In the genomic region with DNA sequence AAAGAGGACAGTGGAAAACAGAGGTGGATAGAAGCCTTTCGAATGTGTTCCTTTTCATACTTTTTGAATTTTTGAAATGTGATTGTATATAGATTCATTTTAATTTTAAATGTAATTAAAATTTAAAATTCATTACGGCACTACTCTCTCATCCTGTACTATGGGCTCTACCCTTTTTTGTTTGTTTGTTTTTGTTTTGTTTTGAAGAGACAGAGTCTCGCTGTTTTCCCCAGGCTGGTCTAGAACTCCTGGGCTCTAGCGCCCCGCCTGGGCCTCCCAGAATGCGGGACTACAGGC, we compare ENCODE assay signal across 8 cellular contexts. TPM values are rescaled to one million over a fixed set of nuclear protein-coding genes. Genes with fewer than 3 reads are reported as not detected.
DNase-seq lines count a peak whose midpoint lies in the region; ATAC-seq and TF ChIP-seq lines count a peak whose summit lies in the region.

No MANE protein-coding gene starts in this region.

- H3K27ac ChIP-seq in HEK293 (ENCODE audit: extremely low read depth, low read depth, low read length) (peak overlapping the region; percentile 83), right cardiac atrium (ENCODE audit: low read length) (peak overlapping the region; percentile 83), spleen (peak overlapping the region; percentile 88 to 96 (median 94))

- H3K9me3 ChIP-seq in HEK293 (ENCODE audit: control insufficient read depth, insufficient read depth, low read depth, low read length) (no peaks in the 10 kb centered on the region), right cardiac atrium (ENCODE audit: control insufficient read depth, low read length) (no peaks in the 10 kb centered on the region), spleen (no peaks in the 10 kb centered on the region)

- POLR2A ChIA-PET in HEK293 (lab: Yijun Ruan, JAX), result interaction anchor here (0.5 to 1.8 kb wide), 10 partner anchors 9 to 690 kb away, joined by 3 to 35 read pairs (median 4); partner anchors contain the start of genes CECR2 and HDHD5
- POLR2A ChIA-PET in WTC11 (lab: Charles Lee), result interaction anchor here (1.1 to 3.1 kb wide), 3 partner anchors 35 to 96 kb away, joined by 3 to 19 read pairs (median 12); no protein-coding TSS in a partner anchor

- H3K9me3 Mint-ChIP-seq in WTC11, result peaks cover 2% of the 10 kb centered on the region; the same call in 1 of the 2 replicates

- WGBS in right cardiac atrium, result 24% methylated on average over 6 of the region's 6 CpGs
- WGBS in spleen, 5 donors, result 16 to 22% (median 18%) methylated on average over 6 of the region's 6 CpGs

- H3K4me3 ChIP-seq in HEK293 (ENCODE audit: low read depth, low read length) (peak overlapping the region; percentile 78), right cardiac atrium (ENCODE audit: low read length) (peak overlapping the region; percentile 66), spleen (peak overlapping the region; percentile 45 to 87 (median 72))

- H3K36me3 Mint-ChIP-seq in WTC11, result no peaks in the 10 kb centered on the region

- H3K4me1 ChIP-seq in HEK293 (ENCODE audit: control insufficient read depth, insufficient read depth, low read length) (0 out of 2 replicates have a peak, but pooled peaks cover 4% of the 10 kb centered on the region), right cardiac atrium (ENCODE audit: control insufficient read depth, insufficient read depth, low read length) (no peaks in the 10 kb centered on the region), spleen (peaks cover 0 to 29% (median 15%) of the 10 kb centered on the region in 6 donors)

- CTCF ChIA-PET in HEK293 (lab: Yijun Ruan, JAX) (interaction anchor here (0.6 to 5.2 kb wide), 54 partner anchors 10 to 907 kb away, joined by 3 to 92 read pairs (median 6); partner anchors contain the start of genes HDHD5 and PEX26), WTC11 (lab: Charles Lee) (interaction anchor here (0.6 to 5.6 kb wide), 51 partner anchors 10 to 614 kb away, joined by 3 to 215 read pairs (median 11); partner anchors contain the start of genes ADA2, CECR2, HDHD5 and TMEM121B)

- H3K27me3 ChIP-seq in right cardiac atrium (ENCODE audit: control insufficient read depth, insufficient read depth) (no peaks in the 10 kb centered on the region), spleen (replicated peaks in 1 of 7) (no peaks in the 10 kb centered on the region)

- no peak for DNase-seq in WTC11 (ENCODE audit: low spot score)
- no peak for DNase-seq in right cardiac atrium
- no peak for DNase-seq in spleen
- DNase-seq in NCI-H2196 (lab: John Stamatoyannopoulos, UW; ENCODE audit: unreplicated experiment), result no peak
- DNase-seq in CD1c-positive myeloid dendritic cell (ENCODE audit: extremely low spot score), result no peak

- ATAC-seq in WTC11 (no peak), right cardiac atrium (peak in 1 of 2 donors; percentile 80), GM19452 (IDR thresholded peaks at IDR 0.05; ENCODE audit: unreplicated experiment) (no peak), GM21526 (IDR thresholded peaks at IDR 0.05; ENCODE audit: low FRiP score, unreplicated experiment) (no peak)

- intact Hi-C loops in right cardiac atrium (cut with DNase I), result loop anchor here in 1 of 4 donors (10.0 kb wide), 2 partner anchors 96 to 334 kb away; no protein-coding TSS in a partner anchor
- intact Hi-C loops in spleen (cut with DNase I; ENCODE audit: low total_unique reads), result loop anchor here (5.0 kb wide), 1 partner anchor 99 kb away; no protein-coding TSS in a partner anchor

- TF ChIP-seq CTCF in HEK293 (tag by site-specific recombination; IDR thresholded peaks at IDR 0.05) (no peak), WTC11 (IDR thresholded peaks at IDR 0.05) (no peak), spleen (IDR thresholded peaks at IDR 0.05 in 8 of 11, conservative IDR thresholded peaks at IDR 0.05 in 3 of 11) (no peak)

- H3K36me3 ChIP-seq in HEK293 (ENCODE audit: control insufficient read depth in 2 of 2, insufficient read depth in 1 of 2, low read length in 2 of 2) (no peaks in the 10 kb centered on the region), spleen (no peaks in the 10 kb centered on the region)

- peak overlapping the region; percentile 96 for H3K27ac Mint-ChIP-seq in WTC11

- H3K27me3 Mint-ChIP-seq in WTC11 (ENCODE audit: low read depth), result peaks cover 3% of the 10 kb centered on the region; the same call in 1 of the 2 replicates

- TF ChIP-seq POLR2A in spleen (IDR thresholded peaks at IDR 0.05), result no peak

- peaks cover 19% of the 10 kb centered on the region for H3K4me1 Mint-ChIP-seq in WTC11

- peak overlapping the region; percentile 67 for H3K4me3 Mint-ChIP-seq in WTC11

TF ChIP-seq in HEK293, 187 proteins besides CTCF, POLR2A, EP300 and RAD21 (continues in another document):
- TF ChIP-seq, protein P1, sequence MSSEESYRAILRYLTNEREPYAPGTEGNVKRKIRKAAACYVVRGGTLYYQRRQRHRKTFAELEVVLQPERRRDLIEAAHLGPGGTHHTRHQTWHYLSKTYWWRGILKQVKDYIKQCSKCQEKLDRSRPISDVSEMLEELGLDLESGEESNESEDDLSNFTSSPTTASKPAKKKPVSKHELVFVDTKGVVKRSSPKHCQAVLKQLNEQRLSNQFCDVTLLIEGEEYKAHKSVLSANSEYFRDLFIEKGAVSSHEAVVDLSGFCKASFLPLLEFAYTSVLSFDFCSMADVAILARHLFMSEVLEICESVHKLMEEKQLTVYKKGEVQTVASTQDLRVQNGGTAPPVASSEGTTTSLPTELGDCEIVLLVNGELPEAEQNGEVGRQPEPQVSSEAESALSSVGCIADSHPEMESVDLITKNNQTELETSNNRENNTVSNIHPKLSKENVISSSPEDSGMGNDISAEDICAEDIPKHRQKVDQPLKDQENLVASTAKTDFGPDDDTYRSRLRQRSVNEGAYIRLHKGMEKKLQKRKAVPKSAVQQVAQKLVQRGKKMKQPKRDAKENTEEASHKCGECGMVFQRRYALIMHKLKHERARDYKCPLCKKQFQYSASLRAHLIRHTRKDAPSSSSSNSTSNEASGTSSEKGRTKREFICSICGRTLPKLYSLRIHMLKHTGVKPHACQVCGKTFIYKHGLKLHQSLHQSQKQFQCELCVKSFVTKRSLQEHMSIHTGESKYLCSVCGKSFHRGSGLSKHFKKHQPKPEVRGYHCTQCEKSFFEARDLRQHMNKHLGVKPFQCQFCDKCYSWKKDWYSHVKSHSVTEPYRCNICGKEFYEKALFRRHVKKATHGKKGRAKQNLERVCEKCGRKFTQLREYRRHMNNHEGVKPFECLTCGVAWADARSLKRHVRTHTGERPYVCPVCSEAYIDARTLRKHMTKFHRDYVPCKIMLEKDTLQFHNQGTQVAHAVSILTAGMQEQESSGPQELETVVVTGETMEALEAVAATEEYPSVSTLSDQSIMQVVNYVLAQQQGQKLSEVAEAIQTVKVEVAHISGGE (tag by site-specific recombination; conservative IDR thresholded peaks at IDR 0.05; ENCODE audit: low read depth), result no peak
- TF ChIP-seq ZNF701 (tag by site-specific recombination; IDR thresholded peaks at IDR 0.05), result no peak
- TF ChIP-seq ZSCAN23 (tag by site-specific recombination; IDR thresholded peaks at IDR 0.05), result no peak
- no peak for TF ChIP-seq ZNF658 (tag by site-specific recombination; IDR thresholded peaks at IDR 0.05)

TF ChIP-seq in WTC11, 78 proteins besides CTCF, POLR2A, EP300 and RAD21:
- TF ChIP-seq ZNF423 (CRISPR knock-in tag; IDR thresholded peaks at IDR 0.05), result 0 out of 2 replicates have a peak, but pooled peaks have one; percentile 44
- no peak for TF ChIP-seq TP53 (CRISPR knock-in tag; IDR thresholded peaks at IDR 0.05)

RNA-seq across cellular contexts. Expression of gene HDHD5, which starts 11.9 kb away (rescaled TPM):
- total RNA-seq in WTC11 (2021) (84.0 to 114 TPM (median 110 TPM) in 3 replicates), right cardiac atrium (10 to 100 TPM; 28.2 to 41.2 (median 35.9) TPM), spleen (10 to 100 TPM; 27.9 to 40.8 (median 31.6) TPM)
- polyA plus RNA-seq in right cardiac atrium (37.9 TPM), spleen (10 to 100 TPM; 25.4 to 47.6 (median 33.0) TPM)

RNA-seq across cellular contexts. Expression of gene ADA2, which starts 48.3 kb away (rescaled TPM):
- total RNA-seq in WTC11 (2021) (20.0 to 22.3 TPM (median 21.6 TPM) in 3 replicates), right cardiac atrium (10 to 100 TPM; 20.1 to 51.6 (median 34.8) TPM), spleen (100 to 1,000 TPM; 115 to 187 (median 166) TPM)
- polyA plus RNA-seq in right cardiac atrium (25.4 TPM), spleen (10 to 100 TPM; 22.0 to 30.2 (median 22.7) TPM)

RNA-seq across cellular contexts. Expression of gene TMEM121B, which starts 49.8 kb away (rescaled TPM):
- 7.5 to 8.3 TPM (median 7.7 TPM) in 3 replicates for total RNA-seq in WTC11 (2021)
- 1 to 10 TPM in 3 of 4 donors, under 1 TPM in 1; 0.56 to 1.9 (median 1.1) TPM for total RNA-seq in right cardiac atrium
- 0.68 TPM for polyA plus RNA-seq in right cardiac atrium
- total RNA-seq in spleen, result 1 to 10 TPM in 3 of 7 donors, under 1 TPM in 4; 0.72 to 3.6 (median 0.98) TPM
- under 1 TPM; 0.03 to 0.19 (median 0.15) TPM for polyA plus RNA-seq in spleen

Comparison
In these comparisons a context has a peak if more than half of its experiments do, and no peak if none do; other contexts are left out.
1. Of the 8 proteins assayed by ChIP-seq in both HEK293 and WTC11: peak only in HEK293: none; only in WTC11: ZNF423; in both: none; in neither: 7.